8 cellular contexts compared by ENCODE assay signal in the genomic region with DNA sequence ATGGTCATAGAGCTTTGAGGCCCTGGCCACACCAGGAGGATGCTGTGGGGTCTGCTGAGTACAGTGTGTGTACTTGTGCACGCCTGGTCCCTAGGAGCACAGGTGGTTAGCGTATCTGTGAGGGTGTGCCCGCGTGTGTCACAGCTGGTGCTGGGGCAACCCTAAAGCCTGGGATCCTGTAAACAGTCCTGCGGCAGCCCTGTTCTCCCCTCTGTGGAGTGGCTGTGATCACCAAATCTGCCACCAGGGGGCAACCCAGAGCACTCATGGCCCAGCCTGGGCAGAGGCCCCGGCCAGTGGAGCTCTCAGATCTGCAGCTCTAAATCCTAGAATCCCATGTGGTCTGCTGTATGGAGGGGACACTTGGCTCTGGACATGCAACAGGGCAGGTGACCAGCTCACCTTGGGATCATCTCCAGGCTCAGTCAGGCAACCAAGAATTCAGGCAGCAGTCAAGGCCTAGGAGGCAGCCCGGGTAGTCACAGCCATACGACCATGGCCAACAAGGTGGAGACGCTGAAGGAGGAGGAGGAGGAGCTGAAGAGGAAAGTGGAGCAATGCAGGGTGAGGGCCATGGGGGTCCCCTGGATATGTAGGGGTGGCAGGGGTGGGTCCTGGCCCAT. TPM values are rescaled to one million over a fixed set of nuclear protein-coding genes. Genes with fewer than 3 reads are reported as not detected.
DNase-seq lines count a peak whose midpoint lies in the region; ATAC-seq and TF ChIP-seq lines count a peak whose summit lies in the region.

No MANE protein-coding gene starts in this region.

- peak overlapping the region; percentile 37 to 85 (median 68) for H3K4me3 Mint-ChIP-seq in CD8-positive, alpha-beta memory T cell
- peak overlapping the region; percentile 2 for H3K4me3 Mint-ChIP-seq in memory B cell

- H3K4me1 ChIP-seq in CD8-positive, alpha-beta memory T cell (ENCODE audit: insufficient read depth, low read length), result peaks cover 37% of the 10 kb centered on the region
- H3K4me1 ChIP-seq in HCT116 (ENCODE audit: control insufficient read depth in 1 of 2, insufficient read depth in 2 of 2, low read length in 2 of 2), result peaks cover 34 to 60% of the 10 kb centered on the region in 2 experiments

- ATAC-seq in HCT116, result peak; percentile 73
- ATAC-seq in memory B cell (ENCODE audit: low read depth), result peak; percentile 66
- no peak for ATAC-seq in GM19452 (IDR thresholded peaks at IDR 0.05; ENCODE audit: unreplicated experiment)

- TF ChIP-seq RAD21 in HCT116 (IDR thresholded peaks at IDR 0.05; ENCODE audit: low read depth), result peak; percentile 81

- RAD21 ChIA-PET in HCT116 (lab: Charles Lee; ENCODE audit: low non-redundant PET in 1 of 2, low total read pairs in 2 of 2, uncharacterized antibody in 2 of 2, unreplicated experiment in 2 of 2), result interaction anchor here (0.5 to 2.2 kb wide), 7 partner anchors 15 to 149 kb away, joined by 3 to 15 read pairs (median 4); a partner anchor contains a TSS

- H3K4me2 ChIP-seq in HCT116 (ENCODE audit: low read length), result no peak overlapping the region

- peak; percentile 68 to 87 (median 82) for DNase-seq in CD8-positive, alpha-beta memory T cell
- DNase-seq in HCT116 (ENCODE audit: low read depth, low spot score), result no peak
- DNase-seq in NCI-H69 (lab: John Stamatoyannopoulos, UW), result peak; percentile 69
- peak; percentile 96 for DNase-seq in activated CD4-positive, alpha-beta T cell treated with anti-CD3 and anti-CD28 coated beads, Interleukin-2, amount 50 U/mL, for 48 hours
- DNase-seq in dorsolateral prefrontal cortex, result peak; percentile 80 to 91 (median 88)
- DNase-seq in memory B cell (ENCODE audit: low spot score in 2 of 2), result peak; percentile 87 to 96
- DNase-seq in stimulated activated CD8-positive, alpha-beta memory T cell treated with anti-CD3 and anti-CD28 coated beads, Interleukin-15, amount 100 ng/mL, for 24 hours (ENCODE audit: low read depth), result peak; percentile 82

- intact Hi-C loops in HCT116 (cut with micrococcal nuclease) (loop anchor here (2.0 kb wide), 1 partner anchor 37 kb away; no protein-coding TSS in a partner anchor), dorsolateral prefrontal cortex (cut with DNase I) (loop anchor here (2.0 to 5.0 kb wide), 3 partner anchors 13 to 94 kb away; no protein-coding TSS in a partner anchor)

- POLR2A ChIA-PET in CD8-positive, alpha-beta memory T cell (lab: Charles Lee), result interaction anchor here (0.6 to 2.9 kb wide), 15 partner anchors 10 to 175 kb away, joined by 3 to 18 read pairs (median 7); a partner anchor contains a TSS
- POLR2A ChIA-PET in HCT116 (lab: Charles Lee), result interaction anchor here (0.7 to 3.6 kb wide), 10 partner anchors 10 to 171 kb away, joined by 3 to 21 read pairs (median 4); a partner anchor contains a TSS

- no peak overlapping the region for H3K9ac ChIP-seq in HCT116 (ENCODE audit: low read length)

- TF ChIP-seq CTCF in HCT116 (IDR thresholded peaks at IDR 0.05 in 2 of 3, conservative IDR thresholded peaks at IDR 0.05 in 1 of 3; ENCODE audit: borderline replicate concordance in 1 of 3, insufficient read depth in 1 of 3, low read depth in 2 of 3, low read length in 2 of 3) (peak; percentile 85 to 94 (median 93)), dorsolateral prefrontal cortex (IDR thresholded peaks at IDR 0.05 in 54 of 56, conservative IDR thresholded peaks at IDR 0.05 in 2 of 56; ENCODE audit: low read depth in 1 of 56, partially characterized antibody in 56 of 56) (peak; percentile 82 to 97 (median 94))

- H2AFZ ChIP-seq in HCT116 (ENCODE audit: low read depth, low read length, poor library complexity, severe bottlenecking), result no peak overlapping the region

- H3K4me1 Mint-ChIP-seq in CD8-positive, alpha-beta memory T cell, result peaks cover 27 to 59% (median 33%) of the 10 kb centered on the region in 3 donors
- H3K4me1 Mint-ChIP-seq in memory B cell, result peaks cover 32% of the 10 kb centered on the region

- TF ChIP-seq POLR2A in HCT116 (IDR thresholded peaks at IDR 0.05; ENCODE audit: borderline replicate concordance, extremely low read depth, insufficient read depth, insufficient read length), result no peak

- no peaks in the 10 kb centered on the region for H3K27me3 ChIP-seq in CD8-positive, alpha-beta memory T cell (ENCODE audit: insufficient read depth, low read length, poor library complexity, severe bottlenecking)
- H3K27me3 ChIP-seq in HCT116 (ENCODE audit: insufficient read depth, low read length) (no peaks in the 10 kb centered on the region), dorsolateral prefrontal cortex (peaks cover 0 to 23% (median 0%) of the 10 kb centered on the region in 45 donors)

- no peaks in the 10 kb centered on the region for H3K9me2 ChIP-seq in HCT116 (ENCODE audit: insufficient read depth)

- peaks cover 0 to 74% (median 6%) of the 10 kb centered on the region in 3 donors for H3K36me3 Mint-ChIP-seq in CD8-positive, alpha-beta memory T cell
- H3K36me3 Mint-ChIP-seq in memory B cell, result peaks cover 19% of the 10 kb centered on the region

- no peaks in the 10 kb centered on the region for H4K20me1 ChIP-seq in HCT116 (ENCODE audit: insufficient read depth)

- no peaks in the 10 kb centered on the region for H3K9me3 ChIP-seq in CD8-positive, alpha-beta memory T cell (ENCODE audit: low read length)
- no peaks in the 10 kb centered on the region for H3K9me3 ChIP-seq in HCT116 (ENCODE audit: control insufficient read depth in 1 of 2, insufficient read depth in 1 of 2, low read depth in 1 of 2, low read length in 2 of 2)

- peaks cover 14% of the 10 kb centered on the region for H3K79me2 ChIP-seq in HCT116 (ENCODE audit: insufficient read depth, low read length)

- CTCF ChIA-PET in CD8-positive, alpha-beta memory T cell (lab: Charles Lee), result interaction anchor here (0.8 to 16.3 kb wide), 20 partner anchors 13 to 219 kb away, joined by 3 to 375 read pairs (median 7); a partner anchor contains a TSS
- CTCF ChIA-PET in HCT116 (lab: Charles Lee), result interaction anchor here (0.6 to 2.7 kb wide), 33 partner anchors 10 to 220 kb away, joined by 3 to 38 read pairs (median 4); a partner anchor contains a TSS

- BruUV-seq in HCT116 (replicated peaks; lab: Mats Ljungman, UMichigan), result no TSS peak

- H3K27ac ChIP-seq in CD8-positive, alpha-beta memory T cell (ENCODE audit: low read depth, low read length), result no peak overlapping the region
- H3K27ac ChIP-seq in HCT116 (ENCODE audit: low read depth, low read length) (no peak overlapping the region), dorsolateral prefrontal cortex (peak overlapping the region in 6 of 59 donors; percentile 9 to 44 (median 24))

- peak overlapping the region; percentile 14 for H3K4me3 ChIP-seq in CD8-positive, alpha-beta memory T cell (ENCODE audit: low read length)
- H3K4me3 ChIP-seq in HCT116 (replicated peaks in 1 of 2; ENCODE audit: low read depth in 1 of 2, low read length in 2 of 2) (no peak overlapping the region), dorsolateral prefrontal cortex (no peak overlapping the region)

- no peaks in the 10 kb centered on the region for H3K9me3 Mint-ChIP-seq in CD8-positive, alpha-beta memory T cell
- no peaks in the 10 kb centered on the region for H3K9me3 Mint-ChIP-seq in memory B cell

- H3K36me3 ChIP-seq in CD8-positive, alpha-beta memory T cell (ENCODE audit: insufficient read depth, low read length), result peaks cover 58% of the 10 kb centered on the region
- peaks cover 8 to 21% of the 10 kb centered on the region in 2 experiments; a peak in 3 of 4 replicates for H3K36me3 ChIP-seq in HCT116 (ENCODE audit: control insufficient read depth in 1 of 2, insufficient read depth in 2 of 2, low read length in 2 of 2)

- H3K27ac Mint-ChIP-seq in CD8-positive, alpha-beta memory T cell, result peak overlapping the region; percentile 62 to 88 (median 84)
- peak overlapping the region; percentile 89 for H3K27ac Mint-ChIP-seq in memory B cell

- no peaks in the 10 kb centered on the region for H3K27me3 Mint-ChIP-seq in CD8-positive, alpha-beta memory T cell
- H3K27me3 Mint-ChIP-seq in memory B cell, result no peaks in the 10 kb centered on the region

TF ChIP-seq in HCT116, 20 proteins besides CTCF, POLR2A, EP300 and RAD21:
- no peak; the same call in 1 of the 2 replicates for TF ChIP-seq ZFX (IDR thresholded peaks at IDR 0.05)
- peak; percentile 24 for TF ChIP-seq YY1 (IDR thresholded peaks at IDR 0.05; ENCODE audit: extremely low read depth, insufficient replicate concordance, low read depth, low read length)
TF ChIP-seq in HCT116: peak in this region for 1.

RNA-seq across cellular contexts. Expression of a gene that starts 3.9 kb away (rescaled TPM):
- total RNA-seq in CD8-positive, alpha-beta memory T cell, result 10 to 100 TPM; 93.1 to 94.6 TPM
- 32.3 TPM for polyA plus RNA-seq in CD8-positive, alpha-beta memory T cell
- total RNA-seq in HCT116 (2021; ENCODE audit: unreplicated experiment) (48.4 TPM), dorsolateral prefrontal cortex (10 to 100 TPM in 80 of 120 experiments, 1 to 10 TPM in 40; 5.9 to 31.1 (median 11.7) TPM)
- 72.9 and 82.7 TPM in 2 replicates for polyA plus RNA-seq in HCT116 (2012)

RNA-seq across cellular contexts. Expression of a gene that starts 15.2 kb away (rescaled TPM):
- total RNA-seq in CD8-positive, alpha-beta memory T cell, result 10 to 100 TPM; 36.0 to 37.8 TPM
- 7.1 TPM for polyA plus RNA-seq in CD8-positive, alpha-beta memory T cell
- total RNA-seq in HCT116 (2021; ENCODE audit: unreplicated experiment), result 42.7 TPM
- polyA plus RNA-seq in HCT116 (2012), result 43.9 and 52.6 TPM in 2 replicates
- 100 to 1,000 TPM in 119 of 120 experiments, 10 to 100 TPM in 1; 62.4 to 280 (median 189) TPM for total RNA-seq in dorsolateral prefrontal cortex

RNA-seq across cellular contexts. Expression of a gene that starts 32.1 kb away (rescaled TPM):
- 100 to 1,000 TPM; 204 to 223 TPM for total RNA-seq in CD8-positive, alpha-beta memory T cell
- polyA plus RNA-seq in CD8-positive, alpha-beta memory T cell, result 182 TPM
- total RNA-seq in HCT116 (2021; ENCODE audit: unreplicated experiment), result 1,080 TPM
- 2,758 and 2,875 TPM in 2 replicates for polyA plus RNA-seq in HCT116 (2012)
- 100 to 1,000 TPM; 153 to 409 (median 258) TPM for total RNA-seq in dorsolateral prefrontal cortex

RNA-seq across cellular contexts. Expression of a gene that starts 34.7 kb away (rescaled TPM):
- 10 to 100 TPM; 69.1 to 74.3 TPM for total RNA-seq in CD8-positive, alpha-beta memory T cell
- polyA plus RNA-seq in CD8-positive, alpha-beta memory T cell, result 34.9 TPM
- total RNA-seq in HCT116 (2021; ENCODE audit: unreplicated experiment), result 89.8 TPM
- polyA plus RNA-seq in HCT116 (2012), result 61.4 and 61.5 TPM in 2 replicates
- 10 to 100 TPM; 45.6 to 94.6 (median 65.5) TPM for total RNA-seq in dorsolateral prefrontal cortex

RNA-seq across cellular contexts. Expression of a gene that starts 42.8 kb away (rescaled TPM):
- total RNA-seq in CD8-positive, alpha-beta memory T cell, result 10 to 100 TPM; 53.6 to 57.2 TPM
- polyA plus RNA-seq in CD8-positive, alpha-beta memory T cell, result 38.3 TPM
- 31.4 TPM for total RNA-seq in HCT116 (2021; ENCODE audit: unreplicated experiment)
- 19.2 and 28.2 TPM in 2 replicates for polyA plus RNA-seq in HCT116 (2012)
- 10 to 100 TPM; 14.9 to 41.9 (median 27.5) TPM for total RNA-seq in dorsolateral prefrontal cortex
